22 cellular contexts compared by ENCODE assay signal in the genomic region with DNA sequence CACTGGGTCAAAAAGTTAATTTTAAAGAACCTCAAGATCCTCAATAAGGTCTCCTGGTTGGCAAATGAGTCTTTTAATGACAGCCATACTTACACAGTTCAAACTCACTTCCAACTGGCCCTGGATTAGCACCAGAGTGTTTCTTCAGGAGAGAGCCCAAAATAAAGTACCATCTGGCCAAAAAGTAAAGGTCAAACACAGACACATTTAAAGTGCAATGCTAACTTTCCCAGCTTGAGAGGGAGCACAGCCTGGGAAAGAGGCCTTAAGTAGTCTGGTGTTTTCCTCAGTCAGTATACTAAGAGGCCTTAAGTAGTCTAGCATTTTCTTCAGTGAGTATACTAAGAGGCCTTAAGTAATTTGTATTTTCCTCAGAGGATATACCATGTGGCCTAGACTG. TPM values are rescaled to one million over a fixed set of nuclear protein-coding genes. Genes with fewer than 3 reads are reported as not detected.
DNase-seq lines count a peak whose midpoint lies in the region; ATAC-seq and TF ChIP-seq lines count a peak whose summit lies in the region.
"Had no signal": no experiment of that assay in that cellular context is flagged by ENCODE, and none has a peak within 500 bp of the region (broad histone marks: within the 10 kb centered on the region; RNA-seq: fewer than 3 reads in every experiment).

No MANE protein-coding gene starts in this region.

- no peaks in the 10 kb centered on the region for H3K27me3 ChIP-seq in adrenal gland
- H3K27me3 ChIP-seq in heart right ventricle: no peaks in the 10 kb centered on the region
- H3K27me3 ChIP-seq in neutrophil: no peaks in the 10 kb centered on the region
- H3K27me3 ChIP-seq in upper lobe of right lung: no peaks in the 10 kb centered on the region
- H3K27me3 ChIP-seq: sigmoid colon had no signal

- no peak for TF ChIP-seq POLR2A in adrenal gland (IDR thresholded peaks at IDR 0.05)

- H3K4me1 ChIP-seq in adrenal gland (replicated peaks in 1 of 2) (peaks cover 42 to 44% of the 10 kb centered on the region in 2 donors), heart right ventricle (peaks cover 0 to 75% (median 49%) of the 10 kb centered on the region in 9 donors), neutrophil (ENCODE audit: control insufficient read depth in 1 of 2, insufficient read depth in 1 of 2, low read depth in 1 of 2, low read length in 1 of 2) (peaks cover 74 to 86% of the 10 kb centered on the region in 2 experiments), upper lobe of right lung (peaks cover 39% of the 10 kb centered on the region)

- H3K9me3 ChIP-seq in adrenal gland (replicated peaks in 1 of 3) (no peaks in the 10 kb centered on the region), heart right ventricle (no peaks in the 10 kb centered on the region), neutrophil (no peaks in the 10 kb centered on the region), upper lobe of right lung (no peaks in the 10 kb centered on the region)
- H3K9me3 ChIP-seq: sigmoid colon had no signal

- ATAC-seq in heart right ventricle (peak; percentile 27 to 66 (median 42)), upper lobe of right lung (peak; percentile 3), HG02885 (IDR thresholded peaks at IDR 0.05; ENCODE audit: poor library complexity, unreplicated experiment) (no peak)
- ATAC-seq: activated CD8-positive, alpha-beta T cell treated with anti-CD3 and anti-CD28 coated beads, Interleukin-2, amount 10 ng/mL, durations not matched to agents 7 days and 5 days; effector memory CD8-positive, alpha-beta T cell; stimulated activated naive CD8-positive, alpha-beta T cell treated with anti-CD3 and anti-CD28 coated beads, Interleukin-15, Interleukin-2, amounts not matched to agents 100 U/mL and 50 U/mL, for 24 hours had no signal

- H3K27ac ChIP-seq in adrenal gland (peak overlapping the region in 3 of 5 donors; percentile 65 to 87 (median 87)), heart right ventricle (peak overlapping the region in 9 of 10 donors; percentile 10 to 82 (median 68)), neutrophil (peak overlapping the region; percentile 86), upper lobe of right lung (peak overlapping the region; percentile 64)

- no peak overlapping the region for H3K4me3 ChIP-seq in adrenal gland
- no peak overlapping the region for H3K4me3 ChIP-seq in heart right ventricle
- H3K4me3 ChIP-seq in neutrophil (ENCODE audit: low read depth in 1 of 2, low read length in 1 of 2): no peak overlapping the region
- no peak overlapping the region for H3K4me3 ChIP-seq in upper lobe of right lung
- H3K4me3 ChIP-seq: sigmoid colon had no signal

- DNase-seq in adrenal gland (no peak), heart right ventricle (no peak), upper lobe of right lung (no peak), mesenteric fat pad (ENCODE audit: low spot score) (no peak), NCI-H2107 (lab: John Stamatoyannopoulos, UW) (no peak)
- DNase-seq: activated CD8-positive, alpha-beta T cell treated with anti-CD3 and anti-CD28 coated beads, Interleukin-2, amount 10 ng/mL, durations not matched to agents 7 days and 5 days; activated naive CD4-positive, alpha-beta T cell treated with Interleukin-2 at 50 U/mL for 16 hours; activated T-cell treated with anti-CD3 and anti-CD28 coated beads, Interleukin-2, amount 50 U/mL, for 1 hour; amygdala; DND-41; effector memory CD8-positive, alpha-beta T cell; head of caudate nucleus; naive B cell; NCI-H1105; NCI-H2081; NCI-H446 treated with DMSO at 0.1 percent for 48 hours; sigmoid colon; stimulated activated CD4-positive, alpha-beta T cell treated with anti-CD3 and anti-CD28 coated beads, Interleukin-2, amount 100 ng/mL, for 24 hours; stimulated activated naive CD8-positive, alpha-beta T cell treated with anti-CD3 and anti-CD28 coated beads, Interleukin-15, Interleukin-2, amounts not matched to agents 100 U/mL and 50 U/mL, for 24 hours; trophoblast cell had no signal

- no peak for TF ChIP-seq CTCF in adrenal gland (IDR thresholded peaks at IDR 0.05)
- no peak for TF ChIP-seq CTCF in heart right ventricle (IDR thresholded peaks at IDR 0.05)
- TF ChIP-seq CTCF in neutrophil (IDR thresholded peaks at IDR 0.05): no peak
- no peak for TF ChIP-seq CTCF in upper lobe of right lung (IDR thresholded peaks at IDR 0.05)

- intact Hi-C loops in adrenal gland (cut with DNase I) (no loop called here), heart right ventricle (cut with DNase I) (no loop called here), upper lobe of right lung (cut with DNase I) (no loop called here)

- no peaks in the 10 kb centered on the region for H3K36me3 ChIP-seq in adrenal gland (replicated peaks in 1 of 2)
- peaks cover 0 to 32% (median 0%) of the 10 kb centered on the region in 9 donors for H3K36me3 ChIP-seq in heart right ventricle
- no peaks in the 10 kb centered on the region for H3K36me3 ChIP-seq in neutrophil
- no peaks in the 10 kb centered on the region for H3K36me3 ChIP-seq in upper lobe of right lung

RNA-seq across cellular contexts. Expression of a gene that starts 46.6 kb away (rescaled TPM):
- total RNA-seq in adrenal gland (100 to 1,000 TPM in 5 of 8 donors, 10 to 100 TPM in 3; 47.7 to 205 (median 122) TPM), heart right ventricle (10 to 100 TPM in 3 of 10 donors, 1 to 10 TPM in 7; 5.0 to 16.6 (median 7.6) TPM), upper lobe of right lung (52.6 TPM), mesenteric fat pad (27.1 TPM)
- polyA plus RNA-seq in adrenal gland (10 to 100 TPM; 31.9 to 52.4 (median 32.6) TPM), heart right ventricle (1 to 10 TPM; 2.2 to 2.9 TPM)
